ENCODE assay signal across 10 cellular contexts in the genomic region with DNA sequence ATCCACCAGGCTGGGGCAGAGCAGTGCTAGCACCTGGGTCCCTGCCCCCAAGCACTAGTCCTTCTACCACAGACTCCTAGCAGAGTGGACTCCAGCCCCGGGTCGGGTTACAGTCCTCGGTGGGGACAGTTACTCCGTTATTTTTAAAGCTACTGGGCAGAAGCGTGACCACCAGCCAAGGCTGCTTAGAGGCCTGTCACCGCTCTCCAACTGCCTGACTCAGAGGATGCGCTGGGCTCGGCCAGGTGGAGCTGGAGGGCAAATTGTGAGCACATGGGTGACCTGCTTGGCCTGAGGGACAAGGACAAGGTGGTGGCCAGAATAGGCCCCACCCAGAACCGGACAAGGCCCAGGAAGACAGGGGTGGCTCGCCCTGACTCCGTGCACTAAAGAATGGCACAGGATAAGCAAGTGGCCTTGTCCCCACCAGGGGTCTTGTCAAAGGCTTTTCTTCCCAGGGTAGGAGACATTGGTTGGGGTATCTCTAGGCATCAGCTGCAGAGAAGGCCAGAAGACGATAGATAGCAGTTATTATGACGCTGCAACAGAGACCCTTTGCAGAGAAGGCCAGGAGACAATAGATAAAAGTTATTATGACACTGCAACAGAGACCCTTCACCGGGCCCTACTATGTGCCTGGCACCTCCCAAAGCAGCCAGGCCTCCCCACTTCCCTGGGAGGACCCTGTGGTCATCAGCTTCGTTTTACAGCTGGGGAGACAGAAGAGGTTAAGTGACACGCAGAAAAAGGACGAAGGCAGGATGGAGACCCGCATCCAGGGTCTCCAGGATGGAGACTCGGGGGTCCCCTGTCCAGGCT. TPM values are rescaled to one million over a fixed set of nuclear protein-coding genes. Genes with fewer than 3 reads are reported as not detected.
DNase-seq lines count a peak whose midpoint lies in the region; ATAC-seq and TF ChIP-seq lines count a peak whose summit lies in the region.
"Had no signal": no experiment of that assay in that cellular context is flagged by ENCODE, and none has a peak within 500 bp of the region (broad histone marks: within the 10 kb centered on the region; RNA-seq: fewer than 3 reads in every experiment).

No MANE protein-coding gene starts in this region.

- peaks cover 30% of the 10 kb centered on the region for H3K4me1 ChIP-seq in stomach smooth muscle (ENCODE audit: control insufficient read depth, insufficient read depth, low read length)

- H3K36me3 ChIP-seq in stomach smooth muscle (ENCODE audit: control insufficient read depth in 2 of 2, insufficient read depth in 2 of 2, low read length in 2 of 2), result peaks cover 0 to under 1% of the 10 kb centered on the region in 2 donors

- ATAC-seq in GM18519 (IDR thresholded peaks at IDR 0.05; ENCODE audit: low FRiP score, unreplicated experiment) (no peak), GM21723 (IDR thresholded peaks at IDR 0.05; ENCODE audit: unreplicated experiment) (no peak)

- no peaks in the 10 kb centered on the region for H3K36me3 Mint-ChIP-seq in activated naive CD4-positive, alpha-beta T cell treated with anti-CD3 and anti-CD28 coated beads, Interleukin-2, amount 10 ng/mL, durations not matched to agents 7 days and 5 days
- no peaks in the 10 kb centered on the region for H3K36me3 Mint-ChIP-seq in immature natural killer cell

- CTCF ChIA-PET in activated naive CD4-positive, alpha-beta T cell treated with anti-CD3 and anti-CD28 coated beads, Interleukin-2, amount 10 ng/mL, durations not matched to agents 7 days and 5 days (lab: Charles Lee), result interaction anchor here (0.5 to 1.8 kb wide), 3 partner anchors 12 to 273 kb away, joined by 3 to 5 read pairs (median 3); no protein-coding TSS in a partner anchor

- no peaks in the 10 kb centered on the region for H3K9me3 ChIP-seq in stomach smooth muscle (ENCODE audit: control insufficient read depth in 2 of 2, low read length in 2 of 2)

- H3K27me3 ChIP-seq in stomach smooth muscle (ENCODE audit: control insufficient read depth in 1 of 2, insufficient read depth in 2 of 2, low read length in 2 of 2), result no peaks in the 10 kb centered on the region

- no peak for DNase-seq in activated naive CD4-positive, alpha-beta T cell treated with anti-CD3 and anti-CD28 coated beads, Interleukin-2, amount 10 ng/mL, durations not matched to agents 7 days and 5 days
- no peak for DNase-seq in activated naive CD4-positive, alpha-beta T cell treated with Interleukin-2 at 50 U/mL for 16 hours
- DNase-seq in immature natural killer cell (no peak), HPDE6-E6E7 (ENCODE audit: extremely low spot score) (no peak)
- DNase-seq: Karpas-422 had no signal

- peaks cover 6% of the 10 kb centered on the region for H3K27me3 Mint-ChIP-seq in activated naive CD4-positive, alpha-beta T cell treated with anti-CD3 and anti-CD28 coated beads, Interleukin-2, amount 10 ng/mL, durations not matched to agents 7 days and 5 days
- no peaks in the 10 kb centered on the region for H3K27me3 Mint-ChIP-seq in immature natural killer cell (ENCODE audit: low read depth in 3 of 3)

- no peak overlapping the region for H3K9ac ChIP-seq in stomach smooth muscle (ENCODE audit: low read length in 2 of 2)

- peak overlapping the region; percentile 62 for H3K4me3 Mint-ChIP-seq in activated naive CD4-positive, alpha-beta T cell treated with anti-CD3 and anti-CD28 coated beads, Interleukin-2, amount 10 ng/mL, durations not matched to agents 7 days and 5 days
- peak overlapping the region; percentile 55 to 81 (median 71) for H3K4me3 Mint-ChIP-seq in immature natural killer cell

- H3K4me3 ChIP-seq in stomach smooth muscle (ENCODE audit: low read length in 2 of 2), result peak overlapping the region; percentile 8 to 49
- H3K4me3 ChIP-seq: GM12878 had no signal

- no peak overlapping the region for H3K27ac Mint-ChIP-seq in activated naive CD4-positive, alpha-beta T cell treated with anti-CD3 and anti-CD28 coated beads, Interleukin-2, amount 10 ng/mL, durations not matched to agents 7 days and 5 days
- peak overlapping the region in 1 of 6 donors; percentile 76 for H3K27ac Mint-ChIP-seq in immature natural killer cell

- peak overlapping the region; percentile 62; the same call in 1 of the 2 replicates for H3K27ac ChIP-seq in VCaP
- no peak overlapping the region for H3K27ac ChIP-seq in stomach smooth muscle (ENCODE audit: low read length)

- peaks cover 19% of the 10 kb centered on the region for H3K4me1 Mint-ChIP-seq in activated naive CD4-positive, alpha-beta T cell treated with anti-CD3 and anti-CD28 coated beads, Interleukin-2, amount 10 ng/mL, durations not matched to agents 7 days and 5 days
- H3K4me1 Mint-ChIP-seq in immature natural killer cell, result peaks cover 6 to 11% of the 10 kb centered on the region in 2 donors

- H3K9me3 Mint-ChIP-seq in activated naive CD4-positive, alpha-beta T cell treated with anti-CD3 and anti-CD28 coated beads, Interleukin-2, amount 10 ng/mL, durations not matched to agents 7 days and 5 days, result no peaks in the 10 kb centered on the region
- H3K9me3 Mint-ChIP-seq in immature natural killer cell, result no peaks in the 10 kb centered on the region

- TF ChIP-seq CTCF in VCaP (conservative IDR thresholded peaks at IDR 0.05), result no peak

RNA-seq across cellular contexts. Expression of gene ABCB9, which starts 1.6 kb away (rescaled TPM):
- under 1 TPM in 2 of 3 donors, not detected in 1; 0.31 to 0.44 TPM for polyA plus RNA-seq in immature natural killer cell

RNA-seq across cellular contexts. Expression of gene OGFOD2, which starts 10.4 kb away (rescaled TPM):
- polyA plus RNA-seq in immature natural killer cell, result 10 to 100 TPM; 14.4 to 16.6 (median 16.3) TPM

RNA-seq across cellular contexts. Expression of gene ARL6IP4, which starts 15.8 kb away (rescaled TPM):
- polyA plus RNA-seq in immature natural killer cell, result 100 to 1,000 TPM; 131 to 327 (median 245) TPM
